In genomic region chr5:61625682-61626620, GRCh38 we compare ENCODE assay signal across 8 cellular contexts.
DNase-seq lines count a peak whose midpoint lies in the region; ATAC-seq and TF ChIP-seq lines count a peak whose summit lies in the region.

No MANE protein-coding gene starts in this region.

- DNase-seq in ELF-1 (ENCODE audit: low read depth, low spot score) (peak; percentile 72), activated B cell treated with CpG ODN at 0.5 μM for 24 hours (peak; percentile 34), mesothelial cell of epicardium (ENCODE audit: low spot score in 2 of 2, unreplicated experiment in 2 of 2) (peak; percentile 34 to 61), NCI-H1048 (lab: John Stamatoyannopoulos, UW) (no peak)
- peak; percentile 34 to 66 for DNase-seq in stimulated activated effector memory CD8-positive, alpha-beta T cell treated with anti-CD3 and anti-CD28 coated beads, Interleukin-12 subunit alpha, Interleukin-12 subunit beta, amount 100 ng/mL, for 72 hours (ENCODE audit: low spot score in 2 of 2)

- peaks cover 2% of the 10 kb centered on the region in 2 donors for H3K4me1 ChIP-seq in esophagus (ENCODE audit: control insufficient read depth in 2 of 2, insufficient read depth in 2 of 2, low read length in 1 of 2)

- H3K4me1 Mint-ChIP-seq in activated B cell treated with CpG ODN at 0.5 μM for 24 hours (peaks cover 16% of the 10 kb centered on the region), mesothelial cell of epicardium (peaks cover 15% of the 10 kb centered on the region)
- no peaks in the 10 kb centered on the region for H3K4me1 Mint-ChIP-seq in stimulated activated effector memory CD8-positive, alpha-beta T cell treated with anti-CD3 and anti-CD28 coated beads, Interleukin-12 subunit alpha, Interleukin-12 subunit beta, amount 100 ng/mL, for 72 hours

- H3K9me3 Mint-ChIP-seq in activated B cell treated with CpG ODN at 0.5 μM for 24 hours (peaks cover 3% of the 10 kb centered on the region), mesothelial cell of epicardium (peaks cover 11% of the 10 kb centered on the region)
- no peaks in the 10 kb centered on the region for H3K9me3 Mint-ChIP-seq in stimulated activated effector memory CD8-positive, alpha-beta T cell treated with anti-CD3 and anti-CD28 coated beads, Interleukin-12 subunit alpha, Interleukin-12 subunit beta, amount 100 ng/mL, for 72 hours

- no peaks in the 10 kb centered on the region for H3K27me3 ChIP-seq in esophagus (ENCODE audit: control insufficient read depth in 1 of 2, insufficient read depth in 2 of 2, low read length in 2 of 2)

- ATAC-seq in HG02852 (IDR thresholded peaks at IDR 0.05; ENCODE audit: unreplicated experiment) (peak; percentile 63), activated B cell treated with CpG ODN at 0.5 μM for 24 hours (ENCODE audit: low read depth) (peak; percentile 66), HG02798 (IDR thresholded peaks at IDR 0.05; ENCODE audit: poor library complexity, unreplicated experiment) (no peak)
- peak; percentile 70 for ATAC-seq in stimulated activated effector memory CD8-positive, alpha-beta T cell treated with anti-CD3 and anti-CD28 coated beads, Interleukin-12 subunit alpha, Interleukin-12 subunit beta, amount 100 ng/mL, for 72 hours

- H3K27me3 Mint-ChIP-seq in activated B cell treated with CpG ODN at 0.5 μM for 24 hours (peaks cover 21% of the 10 kb centered on the region), mesothelial cell of epicardium (ENCODE audit: low read depth) (no peaks in the 10 kb centered on the region)

- POLR2A ChIA-PET in activated B cell treated with CpG ODN at 0.5 μM for 24 hours (lab: Charles Lee): no interaction called here

- TF ChIP-seq CTCF in activated B cell treated with CpG ODN at 0.5 μM for 24 hours (IDR thresholded peaks at IDR 0.05) (no peak), mesothelial cell of epicardium (IDR thresholded peaks at IDR 0.05; ENCODE audit: unreplicated experiment) (no peak)

- H3K36me3 ChIP-seq in esophagus (ENCODE audit: control insufficient read depth in 2 of 2, insufficient read depth in 2 of 2, low read length in 1 of 2): no peaks in the 10 kb centered on the region

- no peaks in the 10 kb centered on the region for H3K9me3 ChIP-seq in esophagus (ENCODE audit: control insufficient read depth in 2 of 2, insufficient read depth in 1 of 2, low read depth in 1 of 2, low read length in 1 of 2)

- no peaks in the 10 kb centered on the region for H3K36me3 Mint-ChIP-seq in activated B cell treated with CpG ODN at 0.5 μM for 24 hours (ENCODE audit: low read depth)
- no peaks in the 10 kb centered on the region for H3K36me3 Mint-ChIP-seq in mesothelial cell of epicardium
- H3K36me3 Mint-ChIP-seq in stimulated activated effector memory CD8-positive, alpha-beta T cell treated with anti-CD3 and anti-CD28 coated beads, Interleukin-12 subunit alpha, Interleukin-12 subunit beta, amount 100 ng/mL, for 72 hours: no peaks in the 10 kb centered on the region

- peak overlapping the region; percentile 72 for H3K4me3 Mint-ChIP-seq in activated B cell treated with CpG ODN at 0.5 μM for 24 hours
- peak overlapping the region; percentile 75 for H3K4me3 Mint-ChIP-seq in mesothelial cell of epicardium
- peak overlapping the region; percentile 46 for H3K4me3 Mint-ChIP-seq in stimulated activated effector memory CD8-positive, alpha-beta T cell treated with anti-CD3 and anti-CD28 coated beads, Interleukin-12 subunit alpha, Interleukin-12 subunit beta, amount 100 ng/mL, for 72 hours

- H3K27ac ChIP-seq in esophagus (ENCODE audit: low read depth in 2 of 2, low read length in 1 of 2): peak overlapping the region; percentile 76 to 82

- CTCF ChIA-PET in activated B cell treated with CpG ODN at 0.5 μM for 24 hours (lab: Charles Lee): no interaction called here

- H3K27ac Mint-ChIP-seq in activated B cell treated with CpG ODN at 0.5 μM for 24 hours: no peak overlapping the region
- H3K27ac Mint-ChIP-seq in mesothelial cell of epicardium: peak overlapping the region; percentile 67
- no peak overlapping the region for H3K27ac Mint-ChIP-seq in stimulated activated effector memory CD8-positive, alpha-beta T cell treated with anti-CD3 and anti-CD28 coated beads, Interleukin-12 subunit alpha, Interleukin-12 subunit beta, amount 100 ng/mL, for 72 hours

- peak overlapping the region; percentile 57 to 58 for H3K4me3 ChIP-seq in esophagus (ENCODE audit: low read depth in 1 of 2, low read length in 2 of 2)

- intact Hi-C loops in activated B cell treated with CpG ODN at 0.5 μM for 24 hours (cut with micrococcal nuclease): loop anchor here (10.0 kb wide), 1 partner anchor 291 kb away; the partner anchor contains the start of gene ZSWIM6

- 8 to 10% methylated on average over 71 to 76 of the region's 76 CpGs for WGBS in esophagus, 2 donors
